Comparison of ENCODE assay signal across 11 cellular contexts in genomic region chr12:45336331-45336730, GRCh38.
DNase-seq lines count a peak whose midpoint lies in the region; ATAC-seq and TF ChIP-seq lines count a peak whose summit lies in the region.
"Had no signal": no experiment of that assay in that cellular context is flagged by ENCODE, and none has a peak within 500 bp of the region (broad histone marks: within the 10 kb centered on the region; RNA-seq: fewer than 3 reads in every experiment).

No MANE protein-coding gene starts in this region.

- no peaks in the 10 kb centered on the region for H3K27me3 Mint-ChIP-seq in progenitor cell of endocrine pancreas
- H3K27me3 Mint-ChIP-seq: activated naive CD8-positive, alpha-beta T cell treated with anti-CD3 and anti-CD28 coated beads, Interleukin-2, amount 50 U/mL, for 24 hours had no signal

- H3K4me3 ChIP-seq in astrocyte of the cerebellum (ENCODE audit: low read depth, low read length): no peak overlapping the region
- H3K4me3 ChIP-seq in WERI-Rb-1 (ENCODE audit: low read depth, low read length): no peak overlapping the region

- no peak for ATAC-seq in GM21360 (IDR thresholded peaks at IDR 0.05; ENCODE audit: unreplicated experiment)
- ATAC-seq in HG02623 (IDR thresholded peaks at IDR 0.05; ENCODE audit: unreplicated experiment): no peak
- ATAC-seq: activated naive CD8-positive, alpha-beta T cell treated with anti-CD3 and anti-CD28 coated beads, Interleukin-2, amount 50 U/mL, for 24 hours had no signal

- DNase-seq in AG08396 (ENCODE audit: low spot score) (peak; percentile 17), M059J (ENCODE audit: low read depth) (peak; percentile 91), astrocyte of the cerebellum (ENCODE audit: low read depth) (peak; percentile 85), iris pigment epithelial cell (ENCODE audit: low read depth) (peak; percentile 99), WERI-Rb-1 (no peak), progenitor cell of endocrine pancreas (ENCODE audit: low spot score, unreplicated experiment) (no peak)
- DNase-seq: activated CD4-positive, alpha-beta T cell treated with anti-CD3 and anti-CD28 coated beads, Interleukin-2, amount 50 U/mL, for 1 hour; activated naive CD8-positive, alpha-beta T cell treated with anti-CD3 and anti-CD28 coated beads, Interleukin-2, amount 50 U/mL, for 24 hours; NCI-H2107 had no signal

- no peaks in the 10 kb centered on the region for H3K27me3 ChIP-seq in WERI-Rb-1 (ENCODE audit: insufficient read depth, low read depth, severe bottlenecking)

- H3K9me3 Mint-ChIP-seq in progenitor cell of endocrine pancreas (ENCODE audit: low read depth): peaks cover 2% of the 10 kb centered on the region
- H3K9me3 Mint-ChIP-seq: activated naive CD8-positive, alpha-beta T cell treated with anti-CD3 and anti-CD28 coated beads, Interleukin-2, amount 50 U/mL, for 24 hours had no signal

- H3K4me3 Mint-ChIP-seq in progenitor cell of endocrine pancreas (ENCODE audit: low read depth): no peak overlapping the region
- H3K4me3 Mint-ChIP-seq: activated naive CD8-positive, alpha-beta T cell treated with anti-CD3 and anti-CD28 coated beads, Interleukin-2, amount 50 U/mL, for 24 hours had no signal

- in situ Hi-C loops in astrocyte of the cerebellum (cut with HindIII; ENCODE audit: low sequenced_read_pairs): no loop called here

- H3K27ac ChIP-seq in WERI-Rb-1: no peak overlapping the region

- no peaks in the 10 kb centered on the region for H3K36me3 ChIP-seq in WERI-Rb-1

- no peak for TF ChIP-seq CTCF in astrocyte of the cerebellum (IDR thresholded peaks at IDR 0.05; ENCODE audit: low read depth, low read length, missing control alignments)
- no peak for TF ChIP-seq CTCF in WERI-Rb-1 (IDR thresholded peaks at IDR 0.05; ENCODE audit: low read depth, low read length)
- no peak for TF ChIP-seq CTCF in progenitor cell of endocrine pancreas (IDR thresholded peaks at IDR 0.05; ENCODE audit: unreplicated experiment)

- H3K27ac Mint-ChIP-seq in progenitor cell of endocrine pancreas: no peak overlapping the region
- H3K27ac Mint-ChIP-seq: activated naive CD8-positive, alpha-beta T cell treated with anti-CD3 and anti-CD28 coated beads, Interleukin-2, amount 50 U/mL, for 24 hours had no signal

- H3K36me3 Mint-ChIP-seq in progenitor cell of endocrine pancreas (ENCODE audit: insufficient read depth): peaks cover 9% of the 10 kb centered on the region

- H3K9me3 ChIP-seq in WERI-Rb-1 (ENCODE audit: severe bottlenecking): no peaks in the 10 kb centered on the region

- H3K4me1 Mint-ChIP-seq in progenitor cell of endocrine pancreas (ENCODE audit: low read depth): peaks cover 47% of the 10 kb centered on the region
- H3K4me1 Mint-ChIP-seq: activated naive CD8-positive, alpha-beta T cell treated with anti-CD3 and anti-CD28 coated beads, Interleukin-2, amount 50 U/mL, for 24 hours had no signal

Comparison
In these comparisons a context has a peak if more than half of its experiments do, and no peak if none do; other contexts are left out.
1. DNase-seq: peak in AG08396 (single experiment), M059J (single experiment), astrocyte of the cerebellum (single experiment) and iris pigment epithelial cell (single experiment); none in WERI-Rb-1 (single experiment) and progenitor cell of endocrine pancreas (single experiment).